ENCODE assay signal across 10 cellular contexts in the genomic region with DNA sequence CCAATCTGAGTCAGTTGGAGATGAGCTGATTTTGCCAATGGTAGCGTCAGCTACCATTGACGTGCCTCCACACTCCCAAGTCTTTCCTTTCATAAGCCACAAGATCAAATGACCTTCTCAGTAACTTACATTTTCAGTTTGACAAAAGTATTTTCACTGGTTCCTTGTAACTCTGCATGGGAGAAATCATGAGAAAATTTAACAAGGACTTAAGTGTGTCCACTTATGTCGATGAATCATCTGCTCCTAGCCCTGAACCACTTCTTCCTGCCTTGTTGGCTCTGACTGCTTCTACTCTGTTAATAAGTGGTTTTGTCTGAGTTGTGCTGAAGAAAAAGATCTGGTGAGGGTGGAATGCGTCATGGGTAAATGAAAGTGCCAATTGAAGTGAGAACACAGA.
A peak's percentile ranks its signal among the peaks of the same experiment; 100 is the strongest.
DNase-seq lines count a peak whose midpoint lies in the region; ATAC-seq, FAIRE-seq and TF ChIP-seq lines count a peak whose summit lies in the region.
"Had no signal": no experiment of that assay in that cellular context is flagged by ENCODE, and none has a peak within 500 bp of the region (broad histone marks: within the 10 kb centered on the region; RNA-seq: fewer than 3 reads in every experiment).

No MANE protein-coding gene starts in this region.

- peak overlapping the region; percentile 53 for H3K27ac Mint-ChIP-seq in astrocyte (ENCODE audit: unreplicated experiment)
- H3K27ac Mint-ChIP-seq in GM23338, result no peak overlapping the region

- H3K4me2 ChIP-seq in astrocyte (ENCODE audit: low read length) (peak overlapping the region; percentile 44), skeletal muscle satellite cell (ENCODE audit: low read length) (no peak overlapping the region), GM23338 (no peak overlapping the region)
- H3K4me2 ChIP-seq: A549 had no signal

- H3K9me3 Mint-ChIP-seq in astrocyte (ENCODE audit: unreplicated experiment), result no peaks in the 10 kb centered on the region
- H3K9me3 Mint-ChIP-seq in GM23338, result no peaks in the 10 kb centered on the region

- H3K27ac ChIP-seq in astrocyte (ENCODE audit: low read depth, low read length), result peak overlapping the region; percentile 54
- no peak overlapping the region for H3K27ac ChIP-seq in GM23338 (ENCODE audit: low read depth)
- H3K27ac ChIP-seq: A549, SK-N-MC had no signal

- no peaks in the 10 kb centered on the region for H3K9me3 ChIP-seq in astrocyte (ENCODE audit: insufficient read depth, low read depth, low read length)
- H3K9me3 ChIP-seq in skeletal muscle satellite cell (replicated peaks; ENCODE audit: low read length), result no peaks in the 10 kb centered on the region
- H3K9me3 ChIP-seq: A549 had no signal

- H3K4me1 Mint-ChIP-seq in astrocyte (ENCODE audit: low read depth, unreplicated experiment) (peaks cover 13% of the 10 kb centered on the region), GM23338 (no peaks in the 10 kb centered on the region)

- TF ChIP-seq CTCF in astrocyte (IDR thresholded peaks at IDR 0.05; ENCODE audit: insufficient read depth, low read depth, low read length) (no peak), GM23338 (conservative IDR thresholded peaks at IDR 0.05; ENCODE audit: low read depth in 2 of 2) (no peak)

- peak; percentile 93 for FAIRE-seq in astrocyte (lab: Jason Lieb, UNC)
- FAIRE-seq: A549 had no signal

- peak; percentile 72 for ATAC-seq in HG03064 (IDR thresholded peaks at IDR 0.05; ENCODE audit: low read depth, unreplicated experiment)
- ATAC-seq in GM23338, result no peak
- no peak for ATAC-seq in GM21528 (IDR thresholded peaks at IDR 0.05; ENCODE audit: low FRiP score, unreplicated experiment)
- ATAC-seq: A549 had no signal

- H3K27me3 ChIP-seq in astrocyte (ENCODE audit: insufficient read depth, low read length), result no peaks in the 10 kb centered on the region
- no peaks in the 10 kb centered on the region for H3K27me3 ChIP-seq in skeletal muscle satellite cell (ENCODE audit: control insufficient read depth, insufficient read depth, low read length)
- no peaks in the 10 kb centered on the region for H3K27me3 ChIP-seq in GM23338 (ENCODE audit: insufficient read depth)

- no peaks in the 10 kb centered on the region for H3F3A ChIP-seq in GM23338 (replicated peaks; ENCODE audit: low read depth)

- H3K79me2 ChIP-seq in astrocyte (ENCODE audit: insufficient read depth, low read length) (no peaks in the 10 kb centered on the region), GM23338 (replicated peaks; ENCODE audit: insufficient read depth) (no peaks in the 10 kb centered on the region)

- no peaks in the 10 kb centered on the region for H3K36me3 Mint-ChIP-seq in astrocyte (ENCODE audit: low read depth, unreplicated experiment)
- H3K36me3 Mint-ChIP-seq in GM23338 (ENCODE audit: low read depth), result no peaks in the 10 kb centered on the region

- H3K36me3 ChIP-seq in astrocyte (ENCODE audit: insufficient read depth, low read length), result no peaks in the 10 kb centered on the region
- H3K36me3 ChIP-seq in skeletal muscle satellite cell (ENCODE audit: insufficient read depth, low read length), result no peaks in the 10 kb centered on the region
- no peaks in the 10 kb centered on the region for H3K36me3 ChIP-seq in GM23338 (ENCODE audit: insufficient read depth)

- 0 out of 2 replicates have a peak, but pooled peaks cover 4% of the 10 kb centered on the region for H3K9me2 ChIP-seq in GM23338 (ENCODE audit: insufficient read depth)

- H3K4me1 ChIP-seq in astrocyte (ENCODE audit: insufficient read depth, low read length) (peaks cover 5% of the 10 kb centered on the region), skeletal muscle satellite cell (ENCODE audit: control insufficient read depth, insufficient read depth, low read length) (peaks cover 14% of the 10 kb centered on the region), GM23338 (ENCODE audit: insufficient read depth) (no peaks in the 10 kb centered on the region)

- H3K27me3 Mint-ChIP-seq in astrocyte (ENCODE audit: low read depth, unreplicated experiment) (no peaks in the 10 kb centered on the region), GM23338 (ENCODE audit: insufficient read depth, low read depth, poor library complexity) (peaks cover 1% of the 10 kb centered on the region)

- H2AFZ ChIP-seq in astrocyte (ENCODE audit: low read depth, low read length), result peak overlapping the region; percentile 28
- H2AFZ ChIP-seq in GM23338, result no peak overlapping the region

- no peak overlapping the region for H3K4me3 ChIP-seq in astrocyte (ENCODE audit: insufficient read depth, low read depth, low read length)
- H3K4me3 ChIP-seq in skeletal muscle satellite cell (ENCODE audit: low read length), result no peak overlapping the region
- H3K4me3 ChIP-seq in GM23338, result no peak overlapping the region
- H3K4me3 ChIP-seq: A549, SK-N-MC had no signal

- H4K20me1 ChIP-seq in astrocyte (ENCODE audit: insufficient read depth, low read length), result no peaks in the 10 kb centered on the region
- no peaks in the 10 kb centered on the region for H4K20me1 ChIP-seq in GM23338 (replicated peaks; ENCODE audit: insufficient read depth)

- H3K9ac ChIP-seq in astrocyte (ENCODE audit: low read length) (no peak overlapping the region), skeletal muscle satellite cell (ENCODE audit: low read depth, low read length) (peak overlapping the region; percentile 5)

- H3K4me3 Mint-ChIP-seq in astrocyte (ENCODE audit: unreplicated experiment) (no peak overlapping the region), GM23338 (no peak overlapping the region)

- DNase-seq in NK-92 treated with Interleukin-12 subunit alpha and Interleukin-12 subunit beta, amount 100 ng/mL, for 24 hours (lab: John Stamatoyannopoulos, UW), result peak; percentile 20
- DNase-seq in NK-92 (lab: John Stamatoyannopoulos, UW; ENCODE audit: unreplicated experiment) (no peak), astrocyte (ENCODE audit: low read depth) (peak; percentile 99), GM23338 (ENCODE audit: low spot score) (no peak), iPS-NIHi11 (ENCODE audit: low spot score) (no peak)

TF ChIP-seq in GM23338, 12 proteins besides CTCF, POLR2A, EP300 and RAD21:
- no peak for TF ChIP-seq ZNF331 (CRISPR knock-in tag; IDR thresholded peaks at IDR 0.05; ENCODE audit: low read depth)
- TF ChIP-seq ZNF114 (CRISPR knock-in tag; IDR thresholded peaks at IDR 0.05), result no peak
- TF ChIP-seq EZH2 (IDR thresholded peaks at IDR 0.05; ENCODE audit: low read depth, unreplicated experiment), result no peak
- TF ChIP-seq POLR2AphosphoS5 (IDR thresholded peaks at IDR 0.05; ENCODE audit: low read depth), result no peak

Comparison
In these comparisons a context has a peak if more than half of its experiments do, and no peak if none do; other contexts are left out.
1. DNase-seq: peak in NK-92 treated with Interleukin-12 subunit alpha and Interleukin-12 subunit beta, amount 100 ng/mL, for 24 hours (single experiment) and astrocyte (single experiment); none in NK-92 (single experiment), GM23338 (single experiment) and iPS-NIHi11 (single experiment).